10 cellular contexts compared by ENCODE assay signal in genomic region chr11:16897460-16898061, GRCh38.
DNase-seq lines count a peak whose midpoint lies in the region; ATAC-seq lines count a peak whose summit lies in the region.
"Had no signal": no experiment of that assay in that cellular context is flagged by ENCODE, and none has a peak within 500 bp of the region (broad histone marks: within the 10 kb centered on the region; RNA-seq: fewer than 3 reads in every experiment).

No MANE protein-coding gene starts in this region.

- peak; percentile 92 for DNase-seq in DMS79 treated with DMSO at 0.1 percent for 48 hours (lab: John Stamatoyannopoulos, UW)
- peak; percentile 94 for DNase-seq in NCI-H1105 (lab: John Stamatoyannopoulos, UW)
- peak; percentile 98 for DNase-seq in NCI-H748 treated with DMSO at 0.1 percent for 48 hours (lab: John Stamatoyannopoulos, UW)
- DNase-seq in T-helper 2 cell = no peak
- no peak for DNase-seq in activated gamma-delta T cell treated with Interleukin-2 at 50 U/mL for 16 hours
- DNase-seq: stimulated activated CD4-positive, alpha-beta T cell treated with anti-CD3 and anti-CD28 coated beads, Interleukin-15, amount 100 ng/mL, for 24 hours; substantia nigra had no signal

- H3K36me3 ChIP-seq in iPS-18a (ENCODE audit: control insufficient read depth, low read depth, low read length) = no peaks in the 10 kb centered on the region

- peaks cover 38% of the 10 kb centered on the region for H3K4me1 ChIP-seq in iPS-18a (ENCODE audit: control insufficient read depth, low read depth, low read length)

- ATAC-seq in GM18861 (IDR thresholded peaks at IDR 0.05; ENCODE audit: unreplicated experiment) = no peak
- ATAC-seq in HG03135 (IDR thresholded peaks at IDR 0.05; ENCODE audit: unreplicated experiment) = no peak

- H3K9me3 ChIP-seq in iPS-18a (ENCODE audit: control insufficient read depth, low read depth, low read length) = no peaks in the 10 kb centered on the region

- H3K4me3 ChIP-seq in iPS-18a (ENCODE audit: low read length) = peak overlapping the region; percentile 43

- H3K9ac ChIP-seq in iPS-18a (ENCODE audit: low read length) = peak overlapping the region; percentile 14

- no peak overlapping the region for H3K27ac ChIP-seq in iPS-18a (ENCODE audit: low read length)

- peaks cover 37% of the 10 kb centered on the region for H3K27me3 ChIP-seq in iPS-18a (ENCODE audit: control insufficient read depth, insufficient read depth, low read length)

Comparison
In these comparisons a context has a peak if more than half of its experiments do, and no peak if none do; other contexts are left out.
1. DNase-seq: peak in DMS79 treated with DMSO at 0.1 percent for 48 hours (single experiment), NCI-H1105 (single experiment) and NCI-H748 treated with DMSO at 0.1 percent for 48 hours (single experiment); none in T-helper 2 cell (0 of 5) and activated gamma-delta T cell treated with Interleukin-2 at 50 U/mL for 16 hours (single experiment).